Comparison of ENCODE assay signal across 7 cellular contexts in the genomic region with DNA sequence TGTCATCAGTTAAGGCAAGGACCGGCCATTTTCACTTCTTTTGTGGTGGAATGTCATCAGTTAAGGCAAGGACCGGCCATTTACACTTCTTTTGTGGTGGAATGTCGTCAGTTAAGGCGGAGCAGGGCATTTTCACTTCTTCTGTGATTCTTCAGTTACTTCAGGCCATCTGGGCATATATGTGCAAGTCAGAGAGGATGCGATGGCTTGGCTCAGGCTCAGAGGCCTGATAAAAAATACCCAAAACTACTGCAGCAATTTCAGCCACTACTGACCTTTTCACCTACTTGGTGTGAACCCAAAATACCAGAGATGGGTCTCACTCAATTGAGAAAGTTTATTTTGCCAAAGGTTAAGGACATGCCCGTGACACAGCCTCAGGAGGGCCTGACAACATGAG.
DNase-seq lines count a peak whose midpoint lies in the region; ATAC-seq and TF ChIP-seq lines count a peak whose summit lies in the region.
"Not testable (repeated sequence)": the region's sequence is repeated elsewhere in the genome, so short reads cannot be mapped to it uniquely, and the experiment has no call there.

No MANE protein-coding gene starts in this region.

- peaks cover 0 to 11% (median 0%) of the 10 kb centered on the region in 12 donors for H3K4me1 ChIP-seq in heart left ventricle

- not testable (repeated sequence) for H3K4me1 Mint-ChIP-seq in activated T-cell treated with anti-CD3 and anti-CD28 coated beads, Interleukin-2, amount 50 U/mL, for 24 hours (ENCODE audit: low read depth)

- not testable (repeated sequence) for H3K36me3 ChIP-seq in heart left ventricle

- peak overlapping the region in 7 of 12 donors; percentile 46 to 69 (median 52) for H3K27ac ChIP-seq in heart left ventricle

- intact Hi-C loops in Right ventricle myocardium inferior (cut with DNase I); heart left ventricle (cut with DNase I); left ventricle myocardium superior (cut with micrococcal nuclease); posterior vena cava (cut with DNase I): not testable (repeated sequence)

- H3K36me3 Mint-ChIP-seq in activated T-cell treated with anti-CD3 and anti-CD28 coated beads, Interleukin-2, amount 50 U/mL, for 24 hours (ENCODE audit: low read depth), result not testable (repeated sequence)

- ATAC-seq in Right ventricle myocardium inferior, result peak; percentile 47
- ATAC-seq in heart left ventricle, result peak in 3 of 4 donors; percentile 11 to 45 (median 18)
- peak; percentile 47 for ATAC-seq in left ventricle myocardium superior

- not testable (repeated sequence) for TF ChIP-seq CTCF in heart left ventricle (IDR thresholded peaks at IDR 0.05)

- H3K9me3 ChIP-seq in heart left ventricle, result not testable (repeated sequence)

- WGBS in heart left ventricle, 4 donors, result 78 to 86% (median 81%) methylated on average over 6 of the region's 6 CpGs

- H3K9me3 Mint-ChIP-seq in activated T-cell treated with anti-CD3 and anti-CD28 coated beads, Interleukin-2, amount 50 U/mL, for 24 hours, result not testable (repeated sequence)

- not testable (repeated sequence) for H3K4me3 ChIP-seq in heart left ventricle

- not testable (repeated sequence) for H3K4me3 Mint-ChIP-seq in activated T-cell treated with anti-CD3 and anti-CD28 coated beads, Interleukin-2, amount 50 U/mL, for 24 hours

- not testable (repeated sequence) for H3K27ac Mint-ChIP-seq in activated T-cell treated with anti-CD3 and anti-CD28 coated beads, Interleukin-2, amount 50 U/mL, for 24 hours

- TF ChIP-seq POLR2A in heart left ventricle (IDR thresholded peaks at IDR 0.05), result not testable (repeated sequence)

- H3K27me3 Mint-ChIP-seq in activated T-cell treated with anti-CD3 and anti-CD28 coated beads, Interleukin-2, amount 50 U/mL, for 24 hours, result not testable (repeated sequence)

- not testable (repeated sequence) for H3K27me3 ChIP-seq in heart left ventricle

- DNase-seq in MV-4-11 (lab: John Stamatoyannopoulos, UW) (peak; percentile 75), RPMI8226 (peak; percentile 84), posterior vena cava (ENCODE audit: low spot score) (peak; percentile 15)
- peak; percentile 5 for DNase-seq in activated T-cell treated with anti-CD3 and anti-CD28 coated beads, Interleukin-2, amount 50 U/mL, for 24 hours
- not testable (repeated sequence) for DNase-seq in Right ventricle myocardium inferior (ENCODE audit: missing footprints); heart left ventricle; left ventricle myocardium superior
